10 cellular contexts compared by ENCODE assay signal in the genomic region with DNA sequence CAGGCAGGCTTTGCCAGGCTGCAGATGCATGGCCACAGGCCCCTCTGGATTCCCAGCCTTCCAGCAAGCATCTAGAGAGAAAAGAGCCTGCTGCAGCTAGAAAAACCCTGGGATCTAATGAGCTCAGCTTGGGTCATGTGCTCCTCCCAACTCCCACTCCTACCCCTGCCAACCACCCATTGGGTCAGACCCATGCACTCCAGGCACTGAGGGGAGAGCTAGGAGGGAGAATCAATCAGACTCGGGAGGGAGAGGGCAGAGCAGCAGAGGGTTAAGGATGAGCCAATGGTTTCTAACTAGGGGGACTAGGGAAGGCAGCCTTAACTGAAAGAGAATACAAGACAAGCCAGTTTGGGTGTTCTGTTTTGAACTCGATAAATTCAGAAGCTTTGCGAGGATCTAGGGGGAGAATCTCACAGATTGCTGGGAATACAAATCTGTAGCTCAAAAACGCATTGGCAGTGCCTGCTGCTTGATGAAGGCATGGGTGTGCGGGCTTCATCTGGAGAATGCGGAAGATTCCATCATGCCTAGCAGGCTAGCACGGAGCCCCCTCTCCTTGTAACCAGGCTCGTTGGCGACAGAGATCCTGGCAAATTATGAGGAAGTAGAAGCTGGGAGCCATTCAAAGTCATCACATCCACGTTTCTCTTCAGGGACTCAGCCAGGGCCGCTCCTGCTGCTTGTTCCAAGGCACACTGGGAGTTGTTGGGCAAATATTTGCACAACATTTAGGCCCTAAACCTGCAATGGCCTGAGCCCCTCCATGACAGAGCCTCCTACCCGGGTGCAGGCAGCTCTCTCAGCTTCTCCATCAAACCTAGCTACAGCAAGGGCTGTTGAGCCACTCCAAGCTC. TPM values are rescaled to one million over a fixed set of nuclear protein-coding genes. Genes with fewer than 3 reads are reported as not detected.
DNase-seq lines count a peak whose midpoint lies in the region; ATAC-seq and TF ChIP-seq lines count a peak whose summit lies in the region.
"Had no signal": no experiment of that assay in that cellular context is flagged by ENCODE, and none has a peak within 500 bp of the region (broad histone marks: within the 10 kb centered on the region; RNA-seq: fewer than 3 reads in every experiment).

No MANE protein-coding gene starts in this region.

- H3K27me3 ChIP-seq in lower lobe of right lung (ENCODE audit: low read depth) (no peaks in the 10 kb centered on the region), transverse colon (no peaks in the 10 kb centered on the region)

- TF ChIP-seq CTCF in lower lobe of right lung (IDR thresholded peaks at IDR 0.05) (no peak), transverse colon (IDR thresholded peaks at IDR 0.05) (no peak)

- H3K4me1 ChIP-seq in lower lobe of right lung (peaks cover 47% of the 10 kb centered on the region), transverse colon (peaks cover 37 to 60% (median 44%) of the 10 kb centered on the region in 4 donors)

- in situ Hi-C loops in transverse colon (cut with MboI; ENCODE audit: low pct_ligation_motif_present in 1 of 4, low pct_unique_long_range_greater_than_20kb in 1 of 4, low sequenced_read_pairs in 3 of 4): no loop called here

- H3K4me3 ChIP-seq in lower lobe of right lung (no peak overlapping the region), transverse colon (no peak overlapping the region)

- H3K4me3 Mint-ChIP-seq in activated T-cell treated with anti-CD3 and anti-CD28 coated beads, Interleukin-2, amount 50 U/mL, for 4 hours: peak overlapping the region; percentile 90
- no peak overlapping the region for H3K4me3 Mint-ChIP-seq in activated naive CD8-positive, alpha-beta T cell

- H3K9me3 Mint-ChIP-seq in activated T-cell treated with anti-CD3 and anti-CD28 coated beads, Interleukin-2, amount 50 U/mL, for 4 hours: no peaks in the 10 kb centered on the region
- H3K9me3 Mint-ChIP-seq in activated naive CD8-positive, alpha-beta T cell (ENCODE audit: low read depth): no peaks in the 10 kb centered on the region

- peaks cover 2% of the 10 kb centered on the region for H3K36me3 Mint-ChIP-seq in activated T-cell treated with anti-CD3 and anti-CD28 coated beads, Interleukin-2, amount 50 U/mL, for 4 hours (ENCODE audit: insufficient read depth)
- no peaks in the 10 kb centered on the region for H3K36me3 Mint-ChIP-seq in activated naive CD8-positive, alpha-beta T cell

- DNase-seq in activated T-cell treated with anti-CD3 and anti-CD28 coated beads, Interleukin-2, amount 50 U/mL, for 4 hours: no peak
- DNase-seq in activated T-cell treated with anti-CD3 and anti-CD28 coated beads for 4 hours: no peak
- no peak for DNase-seq in lower lobe of right lung
- DNase-seq in transverse colon: no peak
- no peak for DNase-seq in AG08396 (ENCODE audit: low spot score)
- DNase-seq: DMS79, NCI-H1417 treated with DMSO at 0.1 percent for 48 hours had no signal

- no peak for TF ChIP-seq EP300 in transverse colon (IDR thresholded peaks at IDR 0.05; ENCODE audit: low read depth)

- ATAC-seq in activated T-cell treated with anti-CD3 and anti-CD28 coated beads, Interleukin-2, amount 50 U/mL, for 4 hours: no peak
- ATAC-seq in lower lobe of right lung: no peak
- no peak for ATAC-seq in HG02852 (IDR thresholded peaks at IDR 0.05; ENCODE audit: unreplicated experiment)
- no peak for ATAC-seq in GM18502 (IDR thresholded peaks at IDR 0.05; ENCODE audit: poor library complexity, unreplicated experiment)

- WGBS in transverse colon (ENCODE audit: low coverage in 1 of 2), 2 donors: 71 to 89% methylated on average over 3 to 12 of the region's 12 CpGs

- H3K4me1 Mint-ChIP-seq in activated T-cell treated with anti-CD3 and anti-CD28 coated beads, Interleukin-2, amount 50 U/mL, for 4 hours (ENCODE audit: low read depth): peaks cover 82% of the 10 kb centered on the region
- peaks cover 80% of the 10 kb centered on the region for H3K4me1 Mint-ChIP-seq in activated naive CD8-positive, alpha-beta T cell (ENCODE audit: low read depth)

- H3K9me3 ChIP-seq in lower lobe of right lung (no peaks in the 10 kb centered on the region), transverse colon (no peaks in the 10 kb centered on the region)

- H3K27ac Mint-ChIP-seq in activated naive CD8-positive, alpha-beta T cell: peak overlapping the region; percentile 100

- H3K27ac ChIP-seq in lower lobe of right lung (peak overlapping the region; percentile 83), transverse colon (peak overlapping the region; percentile 77 to 86 (median 84))

- H3K36me3 ChIP-seq in lower lobe of right lung (no peaks in the 10 kb centered on the region), transverse colon (no peaks in the 10 kb centered on the region)

- intact Hi-C loops in lower lobe of right lung (cut with DNase I): no loop called here
- intact Hi-C loops in transverse colon (cut with DNase I; ENCODE audit: low total_unique reads): no loop called here

- no peak for TF ChIP-seq POLR2A in transverse colon (IDR thresholded peaks at IDR 0.05)

- no peaks in the 10 kb centered on the region for H3K27me3 Mint-ChIP-seq in activated T-cell treated with anti-CD3 and anti-CD28 coated beads, Interleukin-2, amount 50 U/mL, for 4 hours (ENCODE audit: low read depth)
- no peaks in the 10 kb centered on the region for H3K27me3 Mint-ChIP-seq in activated naive CD8-positive, alpha-beta T cell

RNA-seq across cellular contexts. Expression of a gene that starts 56.4 kb away (rescaled TPM):
- 10 to 100 TPM; 16.0 to 21.8 (median 19.4) TPM for total RNA-seq in activated T-cell treated with anti-CD3 and anti-CD28 coated beads, Interleukin-2, amount 50 U/mL, for 4 hours
- total RNA-seq in lower lobe of right lung (8.0 TPM), transverse colon (10 to 100 TPM in 1 of 4 donors, 1 to 10 TPM in 3; 3.7 to 12.1 (median 5.9) TPM)
